1 cellular context compared by ENCODE assay signal in the genomic region with DNA sequence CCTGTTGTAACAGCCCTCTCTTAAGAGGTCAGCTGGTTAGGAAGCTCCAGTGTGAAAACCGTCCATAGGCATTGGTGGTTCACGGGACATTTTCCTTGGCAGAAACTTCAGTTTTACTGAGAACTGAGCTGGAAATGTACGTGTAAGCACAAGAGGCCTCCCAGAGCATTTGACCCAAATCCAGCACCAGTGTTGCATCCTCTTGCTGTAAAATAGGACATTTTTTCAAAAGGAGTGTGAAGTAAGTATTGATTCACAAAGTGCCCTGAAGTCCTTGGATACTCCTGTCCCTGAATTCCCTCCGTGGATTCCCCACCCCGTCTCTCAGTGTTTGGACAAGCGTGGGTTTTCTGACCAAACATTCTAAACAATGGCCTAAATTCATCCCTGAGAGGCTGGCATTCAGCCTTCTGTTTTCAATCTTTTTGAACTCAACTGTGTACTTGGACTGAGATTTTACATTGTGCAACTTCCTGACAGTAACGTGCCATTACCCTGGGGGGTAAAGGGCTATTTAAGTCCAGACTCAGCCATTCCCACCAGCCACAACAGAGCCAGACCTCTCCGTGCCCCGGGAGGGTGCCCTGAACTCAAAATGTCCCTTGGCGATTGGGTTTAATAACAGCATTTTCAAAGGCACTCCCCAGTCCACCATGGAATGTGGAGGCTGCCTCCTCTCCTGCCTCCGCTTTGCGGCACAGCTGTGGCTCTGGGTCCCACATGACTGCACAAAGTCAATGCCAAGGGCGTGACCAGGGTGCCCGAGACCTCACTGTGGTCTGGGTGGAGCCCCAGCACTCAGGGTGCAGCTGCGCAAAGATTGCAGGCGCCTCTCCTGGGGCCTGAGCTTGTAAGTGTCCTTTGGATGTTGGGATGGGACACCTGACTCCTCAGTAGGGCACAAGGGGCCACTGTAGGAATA.
TF ChIP-seq lines count a peak whose summit lies in the region.

No MANE protein-coding gene starts in this region.

TF ChIP-seq in HepG2, 621 proteins besides CTCF, POLR2A, EP300 and RAD21 (continued from another document and continues in another):
- TF ChIP-seq, protein P1, sequence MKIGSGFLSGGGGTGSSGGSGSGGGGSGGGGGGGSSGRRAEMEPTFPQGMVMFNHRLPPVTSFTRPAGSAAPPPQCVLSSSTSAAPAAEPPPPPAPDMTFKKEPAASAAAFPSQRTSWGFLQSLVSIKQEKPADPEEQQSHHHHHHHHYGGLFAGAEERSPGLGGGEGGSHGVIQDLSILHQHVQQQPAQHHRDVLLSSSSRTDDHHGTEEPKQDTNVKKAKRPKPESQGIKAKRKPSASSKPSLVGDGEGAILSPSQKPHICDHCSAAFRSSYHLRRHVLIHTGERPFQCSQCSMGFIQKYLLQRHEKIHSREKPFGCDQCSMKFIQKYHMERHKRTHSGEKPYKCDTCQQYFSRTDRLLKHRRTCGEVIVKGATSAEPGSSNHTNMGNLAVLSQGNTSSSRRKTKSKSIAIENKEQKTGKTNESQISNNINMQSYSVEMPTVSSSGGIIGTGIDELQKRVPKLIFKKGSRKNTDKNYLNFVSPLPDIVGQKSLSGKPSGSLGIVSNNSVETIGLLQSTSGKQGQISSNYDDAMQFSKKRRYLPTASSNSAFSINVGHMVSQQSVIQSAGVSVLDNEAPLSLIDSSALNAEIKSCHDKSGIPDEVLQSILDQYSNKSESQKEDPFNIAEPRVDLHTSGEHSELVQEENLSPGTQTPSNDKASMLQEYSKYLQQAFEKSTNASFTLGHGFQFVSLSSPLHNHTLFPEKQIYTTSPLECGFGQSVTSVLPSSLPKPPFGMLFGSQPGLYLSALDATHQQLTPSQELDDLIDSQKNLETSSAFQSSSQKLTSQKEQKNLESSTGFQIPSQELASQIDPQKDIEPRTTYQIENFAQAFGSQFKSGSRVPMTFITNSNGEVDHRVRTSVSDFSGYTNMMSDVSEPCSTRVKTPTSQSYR (CRISPR knock-in tag; IDR thresholded peaks at IDR 0.05; ENCODE audit: borderline replicate concordance): peak; percentile 98
- TF ChIP-seq, protein P2, sequence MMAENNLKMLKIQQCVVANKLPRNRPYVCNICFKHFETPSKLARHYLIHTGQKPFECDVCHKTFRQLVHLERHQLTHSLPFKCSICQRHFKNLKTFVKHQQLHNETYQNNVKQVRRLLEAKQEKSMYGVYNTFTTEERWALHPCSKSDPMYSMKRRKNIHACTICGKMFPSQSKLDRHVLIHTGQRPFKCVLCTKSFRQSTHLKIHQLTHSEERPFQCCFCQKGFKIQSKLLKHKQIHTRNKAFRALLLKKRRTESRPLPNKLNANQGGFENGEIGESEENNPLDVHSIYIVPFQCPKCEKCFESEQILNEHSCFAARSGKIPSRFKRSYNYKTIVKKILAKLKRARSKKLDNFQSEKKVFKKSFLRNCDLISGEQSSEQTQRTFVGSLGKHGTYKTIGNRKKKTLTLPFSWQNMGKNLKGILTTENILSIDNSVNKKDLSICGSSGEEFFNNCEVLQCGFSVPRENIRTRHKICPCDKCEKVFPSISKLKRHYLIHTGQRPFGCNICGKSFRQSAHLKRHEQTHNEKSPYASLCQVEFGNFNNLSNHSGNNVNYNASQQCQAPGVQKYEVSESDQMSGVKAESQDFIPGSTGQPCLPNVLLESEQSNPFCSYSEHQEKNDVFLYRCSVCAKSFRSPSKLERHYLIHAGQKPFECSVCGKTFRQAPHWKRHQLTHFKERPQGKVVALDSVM (CRISPR knock-in tag; IDR thresholded peaks at IDR 0.05): peak; percentile 99
- TF ChIP-seq RFXANK (CRISPR knock-in tag; IDR thresholded peaks at IDR 0.05): no peak
- TF ChIP-seq, protein P3, sequence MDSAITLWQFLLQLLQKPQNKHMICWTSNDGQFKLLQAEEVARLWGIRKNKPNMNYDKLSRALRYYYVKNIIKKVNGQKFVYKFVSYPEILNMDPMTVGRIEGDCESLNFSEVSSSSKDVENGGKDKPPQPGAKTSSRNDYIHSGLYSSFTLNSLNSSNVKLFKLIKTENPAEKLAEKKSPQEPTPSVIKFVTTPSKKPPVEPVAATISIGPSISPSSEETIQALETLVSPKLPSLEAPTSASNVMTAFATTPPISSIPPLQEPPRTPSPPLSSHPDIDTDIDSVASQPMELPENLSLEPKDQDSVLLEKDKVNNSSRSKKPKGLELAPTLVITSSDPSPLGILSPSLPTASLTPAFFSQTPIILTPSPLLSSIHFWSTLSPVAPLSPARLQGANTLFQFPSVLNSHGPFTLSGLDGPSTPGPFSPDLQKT (CRISPR knock-in tag; IDR thresholded peaks at IDR 0.05; ENCODE audit: borderline replicate concordance): no peak
- no peak for TF ChIP-seq FIP1L1 (IDR thresholded peaks at IDR 0.05; ENCODE audit: borderline replicate concordance, insufficient read depth, low read depth, low read length)
- peak; percentile 98 for TF ChIP-seq ZNF510 (CRISPR knock-in tag; IDR thresholded peaks at IDR 0.05; ENCODE audit: low read depth)
- TF ChIP-seq, protein P4, sequence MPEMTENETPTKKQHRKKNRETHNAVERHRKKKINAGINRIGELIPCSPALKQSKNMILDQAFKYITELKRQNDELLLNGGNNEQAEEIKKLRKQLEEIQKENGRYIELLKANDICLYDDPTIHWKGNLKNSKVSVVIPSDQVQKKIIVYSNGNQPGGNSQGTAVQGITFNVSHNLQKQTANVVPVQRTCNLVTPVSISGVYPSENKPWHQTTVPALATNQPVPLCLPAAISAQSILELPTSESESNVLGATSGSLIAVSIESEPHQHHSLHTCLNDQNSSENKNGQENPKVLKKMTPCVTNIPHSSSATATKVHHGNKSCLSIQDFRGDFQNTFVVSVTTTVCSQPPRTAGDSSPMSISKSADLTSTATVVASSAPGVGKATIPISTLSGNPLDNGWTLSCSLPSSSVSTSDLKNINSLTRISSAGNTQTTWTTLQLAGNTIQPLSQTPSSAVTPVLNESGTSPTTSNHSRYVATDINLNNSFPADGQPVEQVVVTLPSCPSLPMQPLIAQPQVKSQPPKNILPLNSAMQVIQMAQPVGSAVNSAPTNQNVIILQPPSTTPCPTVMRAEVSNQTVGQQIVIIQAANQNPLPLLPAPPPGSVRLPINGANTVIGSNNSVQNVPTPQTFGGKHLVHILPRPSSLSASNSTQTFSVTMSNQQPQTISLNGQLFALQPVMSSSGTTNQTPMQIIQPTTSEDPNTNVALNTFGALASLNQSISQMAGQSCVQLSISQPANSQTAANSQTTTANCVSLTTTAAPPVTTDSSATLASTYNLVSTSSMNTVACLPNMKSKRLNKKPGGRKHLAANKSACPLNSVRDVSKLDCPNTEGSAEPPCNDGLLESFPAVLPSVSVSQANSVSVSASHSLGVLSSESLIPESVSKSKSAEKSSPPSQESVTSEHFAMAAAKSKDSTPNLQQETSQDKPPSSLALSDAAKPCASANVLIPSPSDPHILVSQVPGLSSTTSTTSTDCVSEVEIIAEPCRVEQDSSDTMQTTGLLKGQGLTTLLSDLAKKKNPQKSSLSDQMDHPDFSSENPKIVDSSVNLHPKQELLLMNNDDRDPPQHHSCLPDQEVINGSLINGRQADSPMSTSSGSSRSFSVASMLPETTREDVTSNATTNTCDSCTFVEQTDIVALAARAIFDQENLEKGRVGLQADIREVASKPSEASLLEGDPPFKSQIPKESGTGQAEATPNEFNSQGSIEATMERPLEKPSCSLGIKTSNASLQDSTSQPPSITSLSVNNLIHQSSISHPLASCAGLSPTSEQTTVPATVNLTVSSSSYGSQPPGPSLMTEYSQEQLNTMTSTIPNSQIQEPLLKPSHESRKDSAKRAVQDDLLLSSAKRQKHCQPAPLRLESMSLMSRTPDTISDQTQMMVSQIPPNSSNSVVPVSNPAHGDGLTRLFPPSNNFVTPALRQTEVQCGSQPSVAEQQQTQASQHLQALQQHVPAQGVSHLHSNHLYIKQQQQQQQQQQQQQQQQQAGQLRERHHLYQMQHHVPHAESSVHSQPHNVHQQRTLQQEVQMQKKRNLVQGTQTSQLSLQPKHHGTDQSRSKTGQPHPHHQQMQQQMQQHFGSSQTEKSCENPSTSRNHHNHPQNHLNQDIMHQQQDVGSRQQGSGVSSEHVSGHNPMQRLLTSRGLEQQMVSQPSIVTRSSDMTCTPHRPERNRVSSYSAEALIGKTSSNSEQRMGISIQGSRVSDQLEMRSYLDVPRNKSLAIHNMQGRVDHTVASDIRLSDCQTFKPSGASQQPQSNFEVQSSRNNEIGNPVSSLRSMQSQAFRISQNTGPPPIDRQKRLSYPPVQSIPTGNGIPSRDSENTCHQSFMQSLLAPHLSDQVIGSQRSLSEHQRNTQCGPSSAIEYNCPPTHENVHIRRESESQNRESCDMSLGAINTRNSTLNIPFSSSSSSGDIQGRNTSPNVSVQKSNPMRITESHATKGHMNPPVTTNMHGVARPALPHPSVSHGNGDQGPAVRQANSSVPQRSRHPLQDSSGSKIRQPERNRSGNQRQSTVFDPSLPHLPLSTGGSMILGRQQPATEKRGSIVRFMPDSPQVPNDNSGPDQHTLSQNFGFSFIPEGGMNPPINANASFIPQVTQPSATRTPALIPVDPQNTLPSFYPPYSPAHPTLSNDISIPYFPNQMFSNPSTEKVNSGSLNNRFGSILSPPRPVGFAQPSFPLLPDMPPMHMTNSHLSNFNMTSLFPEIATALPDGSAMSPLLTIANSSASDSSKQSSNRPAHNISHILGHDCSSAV (CRISPR knock-in tag; IDR thresholded peaks at IDR 0.05; ENCODE audit: borderline replicate concordance): peak; percentile 55; the same call in 1 of the 2 replicates
- peak; percentile 77 for TF ChIP-seq ATF7-NPFF (CRISPR knock-in tag; IDR thresholded peaks at IDR 0.05; ENCODE audit: low read depth)
- peak; percentile 94 for TF ChIP-seq GATA4 (IDR thresholded peaks at IDR 0.05; ENCODE audit: borderline replicate concordance, low read depth)
- peak; percentile 69; the same call in 1 of the 2 replicates for TF ChIP-seq GATAD1 (CRISPR knock-in tag; IDR thresholded peaks at IDR 0.05)
- TF ChIP-seq ZNF274 (CRISPR knock-in tag; IDR thresholded peaks at IDR 0.05): no peak
- peak; percentile 96 to 99 for TF ChIP-seq NR2F1 (CRISPR knock-in tag; IDR thresholded peaks at IDR 0.05)
- TF ChIP-seq POGZ (CRISPR knock-in tag; IDR thresholded peaks at IDR 0.05): peak; percentile 97
- TF ChIP-seq MIER3 (CRISPR knock-in tag; IDR thresholded peaks at IDR 0.05; ENCODE audit: borderline replicate concordance): peak; percentile 96; the same call in 1 of the 2 replicates
- TF ChIP-seq ZNF564 (CRISPR knock-in tag; IDR thresholded peaks at IDR 0.05): peak; percentile 92; the same call in 1 of the 2 replicates
- TF ChIP-seq, protein P5, sequence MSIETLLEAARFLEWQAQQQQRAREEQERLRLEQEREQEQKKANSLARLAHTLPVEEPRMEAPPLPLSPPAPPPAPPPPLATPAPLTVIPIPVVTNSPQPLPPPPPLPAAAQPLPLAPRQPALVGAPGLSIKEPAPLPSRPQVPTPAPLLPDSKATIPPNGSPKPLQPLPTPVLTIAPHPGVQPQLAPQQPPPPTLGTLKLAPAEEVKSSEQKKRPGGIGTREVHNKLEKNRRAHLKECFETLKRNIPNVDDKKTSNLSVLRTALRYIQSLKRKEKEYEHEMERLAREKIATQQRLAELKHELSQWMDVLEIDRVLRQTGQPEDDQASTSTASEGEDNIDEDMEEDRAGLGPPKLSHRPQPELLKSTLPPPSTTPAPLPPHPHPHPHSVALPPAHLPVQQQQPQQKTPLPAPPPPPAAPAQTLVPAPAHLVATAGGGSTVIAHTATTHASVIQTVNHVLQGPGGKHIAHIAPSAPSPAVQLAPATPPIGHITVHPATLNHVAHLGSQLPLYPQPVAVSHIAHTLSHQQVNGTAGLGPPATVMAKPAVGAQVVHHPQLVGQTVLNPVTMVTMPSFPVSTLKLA (IDR thresholded peaks at IDR 0.05): no peak
- TF ChIP-seq NONO (IDR thresholded peaks at IDR 0.05): no peak
- TF ChIP-seq NONO (CRISPR knock-in tag; conservative IDR thresholded peaks at IDR 0.05): peak; percentile 78
- peak; percentile 72; the same call in 1 of the 2 replicates for TF ChIP-seq SIN3A (IDR thresholded peaks at IDR 0.05; ENCODE audit: borderline replicate concordance, low read depth, low read length)
- peak; percentile 89 for TF ChIP-seq HIVEP1 (CRISPR knock-in tag; IDR thresholded peaks at IDR 0.05)
- TF ChIP-seq EED (CRISPR knock-in tag; IDR thresholded peaks at IDR 0.05): peak; percentile 66; the same call in 1 of the 2 replicates
- TF ChIP-seq ZNF251 (CRISPR knock-in tag; IDR thresholded peaks at IDR 0.05): 0 out of 2 replicates have a peak, but pooled peaks have one; percentile 51
- TF ChIP-seq MZF1 (CRISPR knock-in tag; IDR thresholded peaks at IDR 0.05; ENCODE audit: borderline replicate concordance): peak; percentile 79; the same call in 1 of the 2 replicates
- TF ChIP-seq, protein P6, sequence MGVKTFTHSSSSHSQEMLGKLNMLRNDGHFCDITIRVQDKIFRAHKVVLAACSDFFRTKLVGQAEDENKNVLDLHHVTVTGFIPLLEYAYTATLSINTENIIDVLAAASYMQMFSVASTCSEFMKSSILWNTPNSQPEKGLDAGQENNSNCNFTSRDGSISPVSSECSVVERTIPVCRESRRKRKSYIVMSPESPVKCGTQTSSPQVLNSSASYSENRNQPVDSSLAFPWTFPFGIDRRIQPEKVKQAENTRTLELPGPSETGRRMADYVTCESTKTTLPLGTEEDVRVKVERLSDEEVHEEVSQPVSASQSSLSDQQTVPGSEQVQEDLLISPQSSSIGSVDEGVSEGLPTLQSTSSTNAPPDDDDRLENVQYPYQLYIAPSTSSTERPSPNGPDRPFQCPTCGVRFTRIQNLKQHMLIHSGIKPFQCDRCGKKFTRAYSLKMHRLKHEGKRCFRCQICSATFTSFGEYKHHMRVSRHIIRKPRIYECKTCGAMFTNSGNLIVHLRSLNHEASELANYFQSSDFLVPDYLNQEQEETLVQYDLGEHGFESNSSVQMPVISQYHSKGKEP (CRISPR knock-in tag; IDR thresholded peaks at IDR 0.05): no peak
- peak; percentile 92; the same call in 1 of the 2 replicates for TF ChIP-seq DNMT3B (CRISPR knock-in tag; conservative IDR thresholded peaks at IDR 0.05)
- no peak for TF ChIP-seq SSRP1 (CRISPR knock-in tag; IDR thresholded peaks at IDR 0.05)
- TF ChIP-seq, protein P7, sequence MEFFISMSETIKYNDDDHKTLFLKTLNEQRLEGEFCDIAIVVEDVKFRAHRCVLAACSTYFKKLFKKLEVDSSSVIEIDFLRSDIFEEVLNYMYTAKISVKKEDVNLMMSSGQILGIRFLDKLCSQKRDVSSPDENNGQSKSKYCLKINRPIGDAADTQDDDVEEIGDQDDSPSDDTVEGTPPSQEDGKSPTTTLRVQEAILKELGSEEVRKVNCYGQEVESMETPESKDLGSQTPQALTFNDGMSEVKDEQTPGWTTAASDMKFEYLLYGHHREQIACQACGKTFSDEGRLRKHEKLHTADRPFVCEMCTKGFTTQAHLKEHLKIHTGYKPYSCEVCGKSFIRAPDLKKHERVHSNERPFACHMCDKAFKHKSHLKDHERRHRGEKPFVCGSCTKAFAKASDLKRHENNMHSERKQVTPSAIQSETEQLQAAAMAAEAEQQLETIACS (CRISPR knock-in tag; IDR thresholded peaks at IDR 0.05): 0 out of 2 replicates have a peak, but pooled peaks have one; percentile 46
- peak; percentile 98 for TF ChIP-seq ERF (CRISPR knock-in tag; IDR thresholded peaks at IDR 0.05)
- TF ChIP-seq PHF8 (CRISPR knock-in tag; IDR thresholded peaks at IDR 0.05): peak; percentile 52; the same call in 1 of the 2 replicates
- TF ChIP-seq TBX3 (IDR thresholded peaks at IDR 0.05; ENCODE audit: borderline replicate concordance): peak; percentile 78; the same call in 1 of the 2 replicates
- TF ChIP-seq ZFP1 (CRISPR knock-in tag; IDR thresholded peaks at IDR 0.05): peak; percentile 92
- TF ChIP-seq THYN1 (CRISPR knock-in tag; IDR thresholded peaks at IDR 0.05; ENCODE audit: borderline replicate concordance, low read depth): no peak
